ENCODE assay signal across 14 cellular contexts in the genomic region with DNA sequence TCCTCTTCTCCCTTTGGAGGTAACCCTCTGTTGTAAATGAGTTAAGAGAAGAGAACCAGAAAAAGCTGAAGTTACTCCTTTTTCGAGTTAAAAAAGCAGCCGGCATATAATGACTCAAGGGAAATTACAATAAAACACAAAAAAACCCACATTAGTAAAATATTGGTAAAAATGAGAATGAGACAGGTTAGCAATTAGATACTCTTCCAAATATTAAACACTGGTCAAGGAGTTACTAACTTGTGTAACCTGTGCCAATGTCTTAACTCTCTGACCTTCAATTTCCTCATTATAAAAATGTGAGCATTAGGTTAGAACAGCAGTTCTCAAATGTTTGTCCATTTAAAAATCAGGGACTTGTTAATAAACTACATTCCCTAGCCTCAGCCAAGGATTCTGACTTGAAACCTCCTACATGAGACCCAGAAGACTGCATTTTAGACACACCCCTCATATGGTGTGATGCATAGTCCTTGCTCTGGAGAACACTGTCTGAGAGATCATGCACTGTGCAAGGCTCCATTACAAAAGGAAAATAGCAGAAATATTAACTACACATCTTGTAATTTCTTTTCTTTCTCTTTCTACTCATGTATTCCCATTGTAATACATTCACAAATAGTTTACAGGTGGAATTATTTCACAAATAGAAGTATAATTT. TPM values are rescaled to one million over a fixed set of nuclear protein-coding genes. Genes with fewer than 3 reads are reported as not detected.
A peak's percentile ranks its signal among the peaks of the same experiment; 100 is the strongest.
DNase-seq lines count a peak whose midpoint lies in the region; ATAC-seq and TF ChIP-seq lines count a peak whose summit lies in the region.
"Had no signal": no experiment of that assay in that cellular context is flagged by ENCODE, and none has a peak within 500 bp of the region (broad histone marks: within the 10 kb centered on the region; RNA-seq: fewer than 3 reads in every experiment).

No MANE protein-coding gene starts in this region.

- H3K4me3 ChIP-seq in BLaER1 (no peak overlapping the region), OCI-LY3 (ENCODE audit: low read length) (no peak overlapping the region), gastroesophageal sphincter (no peak overlapping the region)

- TF ChIP-seq EP300 in gastroesophageal sphincter (IDR thresholded peaks at IDR 0.05) = no peak

- no peaks in the 10 kb centered on the region for H3K36me3 ChIP-seq in BLaER1
- H3K36me3 ChIP-seq in OCI-LY3 (replicated peaks; ENCODE audit: low read depth, low read length) = no peaks in the 10 kb centered on the region
- no peaks in the 10 kb centered on the region for H3K36me3 ChIP-seq in gastroesophageal sphincter

- H4K20me1 ChIP-seq in BLaER1 = no peaks in the 10 kb centered on the region
- H4K20me1 ChIP-seq in OCI-LY3 (ENCODE audit: insufficient read depth, low read length) = no peaks in the 10 kb centered on the region

- ATAC-seq in GM18907 (IDR thresholded peaks at IDR 0.05; ENCODE audit: unreplicated experiment) = peak; percentile 68
- peak; percentile 64 for ATAC-seq in HG02759 (IDR thresholded peaks at IDR 0.05; ENCODE audit: unreplicated experiment)
- ATAC-seq in gastroesophageal sphincter = no peak
- no peak for ATAC-seq in GM19455 (IDR thresholded peaks at IDR 0.05; ENCODE audit: unreplicated experiment)
- ATAC-seq: HCT116 had no signal

- DNase-seq in ecto neural progenitor cell (ENCODE audit: low spot score) (no peak), GM19240 (ENCODE audit: insufficient read length, low spot score) (no peak)
- DNase-seq: CD4-positive, CD25-positive, alpha-beta regulatory T cell; DMS 273 treated with DMSO at 0.1 percent for 48 hours; Kasumi-1; KBM-7 had no signal

- H3K9ac ChIP-seq in BLaER1 (no peak overlapping the region), OCI-LY3 (ENCODE audit: low read length) (no peak overlapping the region)

- no peaks in the 10 kb centered on the region for H3K27me3 ChIP-seq in BLaER1
- H3K27me3 ChIP-seq in OCI-LY3 (ENCODE audit: low read depth, low read length) = peaks cover 39% of the 10 kb centered on the region
- H3K27me3 ChIP-seq in gastroesophageal sphincter = peaks cover 4% of the 10 kb centered on the region

- no peaks in the 10 kb centered on the region for H3K9me3 ChIP-seq in BLaER1
- H3K9me3 ChIP-seq in OCI-LY3 (ENCODE audit: insufficient read depth, low read length) = no peaks in the 10 kb centered on the region
- H3K9me3 ChIP-seq in gastroesophageal sphincter = no peaks in the 10 kb centered on the region

- no peak overlapping the region for H3K27ac ChIP-seq in BLaER1
- H3K27ac ChIP-seq in OCI-LY3 (ENCODE audit: low read length) = no peak overlapping the region
- no peak overlapping the region for H3K27ac ChIP-seq in gastroesophageal sphincter
- H3K27ac ChIP-seq: 22Rv1 had no signal

- peaks cover 13% of the 10 kb centered on the region for H3K4me1 ChIP-seq in BLaER1
- H3K4me1 ChIP-seq in OCI-LY3 (ENCODE audit: low read length) = peaks cover 16% of the 10 kb centered on the region
- no peaks in the 10 kb centered on the region for H3K4me1 ChIP-seq in gastroesophageal sphincter

- TF ChIP-seq POLR2A in gastroesophageal sphincter (IDR thresholded peaks at IDR 0.05) = no peak

- no peak overlapping the region for H2AFZ ChIP-seq in OCI-LY3 (ENCODE audit: low read depth, low read length)

- TF ChIP-seq CTCF in OCI-LY3 (IDR thresholded peaks at IDR 0.05; ENCODE audit: low read depth, low read length) (no peak), gastroesophageal sphincter (IDR thresholded peaks at IDR 0.05) (no peak)

- H3K4me2 ChIP-seq in BLaER1 (peak overlapping the region; percentile 44), OCI-LY3 (ENCODE audit: low read length) (peak overlapping the region; percentile 10)

- H3K79me2 ChIP-seq in OCI-LY3 (ENCODE audit: low read length) = no peaks in the 10 kb centered on the region

- WGBS in gastroesophageal sphincter (ENCODE audit: low coverage in 1 of 2), 2 donors = 100% methylated on average over 2 of the region's 2 CpGs; no CpG with 5 or more reads in 1 of the 2 donors

RNA-seq across cellular contexts. Expression of a gene that starts 42.7 kb away (rescaled TPM):
- total RNA-seq in gastroesophageal sphincter = 100 to 1,000 TPM; 109 to 149 (median 127) TPM

Comparison
In these comparisons a context has a peak if more than half of its experiments do, and no peak if none do; other contexts are left out.
1. ATAC-seq: peak in GM18907 (single experiment) and HG02759 (single experiment); none in gastroesophageal sphincter (single experiment) and GM19455 (single experiment).